25 cellular contexts compared by ENCODE assay signal in the genomic region with DNA sequence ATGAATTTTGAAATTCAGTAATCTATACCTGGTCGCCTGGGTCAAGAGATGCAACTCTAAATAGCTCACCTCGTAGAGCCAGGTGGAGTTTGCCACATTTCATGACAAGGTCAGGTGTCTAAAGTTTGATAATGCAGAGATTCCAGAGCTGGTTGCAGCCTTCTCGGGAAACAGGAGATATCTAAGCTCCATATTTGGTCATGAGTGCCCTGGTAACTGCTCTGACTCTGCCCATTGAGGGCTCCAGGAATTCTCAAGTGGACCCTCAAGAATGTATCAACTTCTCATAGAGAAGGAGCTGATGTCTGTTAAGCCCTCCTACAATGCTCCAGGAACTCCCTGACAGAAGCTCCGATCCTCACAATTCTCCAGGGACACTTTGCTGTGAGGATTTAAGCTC.
"Had no signal": no experiment of that assay in that cellular context is flagged by ENCODE, and none has a peak within 500 bp of the region (broad histone marks: within the 10 kb centered on the region; RNA-seq: fewer than 3 reads in every experiment).

No MANE protein-coding gene starts in this region.

- DNase-seq: Kasumi-1, MM.1S, NCI-H1092 treated with DMSO at 0.1 percent for 48 hours, NCI-H1417, NCI-H1436 treated with DMSO at 0.1 percent for 48 hours, NCI-H1694, NCI-H187 treated with DMSO at 0.1 percent for 48 hours, NCI-H2029 treated with DMSO at 0.1 percent for 48 hours, NCI-H2171, NCI-H226, NCI-H446, NCI-H510A, NCI-H524 treated with DMSO at 0.1 percent for 48 hours, NCI-H69, NCI-H774, PC-3, Peyer's patch, SHP77 treated with DMSO at 0.1 percent for 48 hours, SJCRH30 had no signal

- H3K4me3 ChIP-seq: K562, Peyer's patch, SJCRH30 had no signal

- H3K36me3 ChIP-seq: Peyer's patch, SJCRH30 had no signal

- H3K9me3 ChIP-seq: Peyer's patch, SJCRH30 had no signal

- H3K4me3 Mint-ChIP-seq: IgD-negative memory B cell had no signal

- H3K27ac Mint-ChIP-seq: IgD-negative memory B cell had no signal

- H3K27me3 ChIP-seq: Peyer's patch, SJCRH30 had no signal

- H3K27ac ChIP-seq: HL-60, KMS-11, Peyer's patch, SJCRH30 had no signal

- H3K4me1 ChIP-seq: Peyer's patch had no signal

- ATAC-seq: K562, PC-3, Right ventricle myocardium inferior, SK-N-SH treated with all-trans-retinoic acid at 6 μM for 48 hours had no signal
